In genomic region chr19:10230155-10230903, GRCh38 we compare ENCODE assay signal across 8 cellular contexts. TPM values are rescaled to one million over a fixed set of nuclear protein-coding genes. Genes with fewer than 3 reads are reported as not detected.
DNase-seq lines count a peak whose midpoint lies in the region; ATAC-seq, FAIRE-seq and TF ChIP-seq lines count a peak whose summit lies in the region.

No MANE protein-coding gene starts in this region.

- no peak overlapping the region for H2BK15ac ChIP-seq in H9 (ENCODE audit: low read depth, low read length)

- no peak overlapping the region for H2BK5ac ChIP-seq in H9 (ENCODE audit: insufficient read length, low read length)

- no peak overlapping the region; a peak in 1 of 7 replicates for H3K27ac Mint-ChIP-seq in H9
- peak overlapping the region; percentile 93 for H3K27ac Mint-ChIP-seq in T-helper 17 cell

- no peak overlapping the region for H3K4ac ChIP-seq in H9 (ENCODE audit: low read depth, low read length)

- H3K36me3 Mint-ChIP-seq in H9 (ENCODE audit: insufficient read depth in 1 of 3, low read depth in 3 of 3) = no peaks in the 10 kb centered on the region
- no peaks in the 10 kb centered on the region for H3K36me3 Mint-ChIP-seq in T-helper 17 cell (ENCODE audit: low read depth)

- H3K23ac ChIP-seq in H9 (ENCODE audit: insufficient read length, low read depth, low read length) = no peak overlapping the region

- no peaks in the 10 kb centered on the region for H3K36me3 ChIP-seq in K562 (ENCODE audit: control insufficient read depth, insufficient read depth, low read length)
- no peaks in the 10 kb centered on the region for H3K36me3 ChIP-seq in kidney (ENCODE audit: control insufficient read depth in 1 of 2, insufficient read depth in 2 of 2, low read length in 2 of 2)

- H3K27me3 Mint-ChIP-seq in H9 (ENCODE audit: low read depth) = no peaks in the 10 kb centered on the region; the same call in none of the 2 replicates
- no peaks in the 10 kb centered on the region for H3K27me3 Mint-ChIP-seq in T-helper 17 cell

- no peak overlapping the region for H2BK120ac ChIP-seq in H9 (ENCODE audit: low read depth, low read length, poor library complexity, severe bottlenecking)

- in situ Hi-C loops in K562 (cut with MboI) = no loop called here

- TF ChIP-seq RAD21 in A549 (conservative IDR thresholded peaks at IDR 0.05 in 1 of 2, IDR thresholded peaks at IDR 0.05 in 1 of 2) (no peak), K562 (CRISPR knock-in tag; conservative IDR thresholded peaks at IDR 0.05 in 1 of 2, IDR thresholded peaks at IDR 0.05 in 1 of 2) (no peak)

- POLR2A ChIA-PET in A549 (lab: Yijun Ruan, JAX) = no interaction called here
- POLR2A ChIA-PET in K562 (lab: Yijun Ruan, JAX) = interaction anchor here (0.6 kb wide), 1 partner anchor 14 kb away, joined by 5 read pairs; no protein-coding TSS in a partner anchor

- H3K14ac ChIP-seq in H9 (ENCODE audit: insufficient read depth, low read length) = peak overlapping the region; percentile 66; the same call in 1 of the 2 replicates

- H3T11ph ChIP-seq in H9 (ENCODE audit: low read length) = no peak overlapping the region

- no peak overlapping the region for H4K91ac ChIP-seq in H9 (ENCODE audit: insufficient read length, low read depth, low read length)

- peaks cover 13% of the 10 kb centered on the region for H3K23me2 ChIP-seq in H9 (ENCODE audit: insufficient read length, low read depth, low read length, poor library complexity, severe bottlenecking)

- no peak overlapping the region for H3K56ac ChIP-seq in H9 (ENCODE audit: insufficient read length, low read depth, low read length)

- H3K79me1 ChIP-seq in H9 (ENCODE audit: insufficient read depth, low read depth, low read length, poor library complexity, severe bottlenecking) = no peaks in the 10 kb centered on the region

- no peak overlapping the region for H2AK5ac ChIP-seq in H9 (ENCODE audit: insufficient read length, low read length)

- FAIRE-seq in A549 (lab: Jason Lieb, UNC) (no peak), K562 (lab: Jason Lieb, UNC) (no peak), kidney (lab: Jason Lieb, UNC) (no peak)

- H4K8ac ChIP-seq in H9 (replicated peaks; ENCODE audit: insufficient read length, low read depth, low read length) = no peak overlapping the region

- H3K9me3 Mint-ChIP-seq in H9 = no peaks in the 10 kb centered on the region

- CTCF ChIA-PET in A549 (lab: Yijun Ruan, JAX) = interaction anchor here (0.6 to 1.9 kb wide), 3 partner anchors 14 to 39 kb away, joined by 3 to 9 read pairs (median 3); no protein-coding TSS in a partner anchor
- CTCF ChIA-PET in K562 (lab: Yijun Ruan, JAX; ENCODE audit: low intra/inter-chr PET ratio) = interaction anchor here (1.1 kb wide), 1 partner anchor 159 kb away, joined by 3 read pairs; no protein-coding TSS in a partner anchor

- H3K18ac ChIP-seq in H9 (ENCODE audit: insufficient read length, low read depth, low read length) = peak overlapping the region; percentile 91

- TF ChIP-seq POLR2A in A549 (IDR thresholded peaks at IDR 0.05; ENCODE audit: low read length) (no peak), K562 (conservative IDR thresholded peaks at IDR 0.05) (no peak)

- H3K27me3 ChIP-seq in H9 (ENCODE audit: insufficient read depth, low read length) = no peaks in the 10 kb centered on the region
- H3K27me3 ChIP-seq in K562 (ENCODE audit: control insufficient read depth in 2 of 2, insufficient read depth in 2 of 2, low read length in 2 of 2) = no peaks in the 10 kb centered on the region

- H3K4me1 Mint-ChIP-seq in H9 = peaks cover 8 to 16% of the 10 kb centered on the region in 2 experiments
- peaks cover 24% of the 10 kb centered on the region for H3K4me1 Mint-ChIP-seq in T-helper 17 cell

- H3K4me3 ChIP-seq in A549 (peak overlapping the region; percentile 95), K562 (peak overlapping the region; percentile 91), kidney (ENCODE audit: low read length in 2 of 2) (peak overlapping the region; percentile 60 to 69)

- 0% methylated on average over 5 of the region's 72 CpGs for WGBS in A549 (ENCODE audit: missing lambda C conversion rate)
- no CpG with 5 or more reads among the region's 72 CpGs for WGBS in H9 (ENCODE audit: extremely low coverage, insufficient read length, low lambda C conversion rate)
- 4% methylated on average over 50 of the region's 72 CpGs for WGBS in K562 (ENCODE audit: insufficient coverage, low coverage, missing lambda C conversion rate)

- ATAC-seq in A549 (peak in 1 of 2 experiments; percentile 13; a peak in 1 of 6 replicates), T-helper 17 cell (peak; percentile 82), K562 (no peak), GM21717 (IDR thresholded peaks at IDR 0.05; ENCODE audit: unreplicated experiment) (no peak)

- no peak for DNase-seq in A549 (ENCODE audit: low read depth in 1 of 2, low spot score in 1 of 2)
- DNase-seq in H9 = peak; percentile 77
- peak; percentile 63 to 74 (median 64) for DNase-seq in T-helper 17 cell
- DNase-seq in K562 (ENCODE audit: extremely low read depth in 1 of 4, low spot score in 3 of 4) = peak in 2 of 4 experiments; percentile 71 to 72
- peak; percentile 85 for DNase-seq in kidney
- peak; percentile 63 to 72 for DNase-seq in stimulated activated CD4-positive, alpha-beta T cell treated with anti-CD3 and anti-CD28 coated beads, Interleukin-1b, Interleukin-23, amount 100 ng/mL, for 4 hours (ENCODE audit: low read depth in 2 of 2)
- no peak for DNase-seq in NCI-H1436 treated with DMSO at 0.1 percent for 48 hours (lab: John Stamatoyannopoulos, UW)

- BruUV-seq in K562 (replicated peaks; lab: Mats Ljungman, UMichigan) = TSS peak; percentile 51

- no peak overlapping the region for H2BK12ac ChIP-seq in H9 (ENCODE audit: insufficient read length, low read depth, low read length)

- no peaks in the 10 kb centered on the region for H4K20me1 ChIP-seq in H9 (ENCODE audit: control insufficient read depth, insufficient read depth, insufficient read length)
- 0 out of 2 replicates have a peak, but pooled peaks cover 4% of the 10 kb centered on the region for H4K20me1 ChIP-seq in K562 (replicated peaks; ENCODE audit: control insufficient read depth, insufficient read depth, low read length)

- H3K4me1 ChIP-seq in A549 (peaks cover 5% of the 10 kb centered on the region; the same call in 1 of the 3 replicates), H9 (ENCODE audit: insufficient read depth, low read length) (no peaks in the 10 kb centered on the region), K562 (replicated peaks in 1 of 2; ENCODE audit: control insufficient read depth in 2 of 2, insufficient read depth in 2 of 2, low read length in 2 of 2) (peaks cover 20 to 32% of the 10 kb centered on the region in 2 experiments; a peak in 4 of 5 replicates), kidney (ENCODE audit: control insufficient read depth in 1 of 2, insufficient read depth in 1 of 2, low read depth in 1 of 2, low read length in 2 of 2) (peaks cover 0 to 3% of the 10 kb centered on the region in 2 donors)

- H3K9ac ChIP-seq in H9 (ENCODE audit: extremely low read depth, insufficient read length, low read length) = peak overlapping the region; percentile 34
- H3K9ac ChIP-seq in K562 (ENCODE audit: insufficient read depth in 1 of 2, low read depth in 2 of 2, low read length in 2 of 2) = peak overlapping the region; percentile 77 to 98
- H3K9ac ChIP-seq in kidney (ENCODE audit: low read length in 2 of 2) = peak overlapping the region; percentile 69

- H3K79me2 ChIP-seq in H9 (ENCODE audit: insufficient read depth, low read length) = no peaks in the 10 kb centered on the region
- H3K79me2 ChIP-seq in K562 (ENCODE audit: control insufficient read depth, insufficient read depth, low read length) = peaks cover 17% of the 10 kb centered on the region

- TF ChIP-seq CTCF in A549 (IDR thresholded peaks at IDR 0.05) (no peak), H9 (conservative IDR thresholded peaks at IDR 0.05) (no peak), K562 (IDR thresholded peaks at IDR 0.05 in 2 of 3, conservative IDR thresholded peaks at IDR 0.05 in 1 of 3; ENCODE audit: insufficient read depth in 2 of 3, low read depth in 1 of 3, low read length in 3 of 3) (no peak), kidney (IDR thresholded peaks at IDR 0.05; ENCODE audit: borderline replicate concordance, extremely low read depth, insufficient read depth) (no peak)

- H3K4me2 ChIP-seq in A549 = peak overlapping the region; percentile 99
- H3K4me2 ChIP-seq in H9 (ENCODE audit: insufficient read depth, insufficient read length, low read length) = peak overlapping the region; percentile 69
- H3K4me2 ChIP-seq in K562 (ENCODE audit: insufficient read depth, low read length) = peak overlapping the region; percentile 81

- H2AFZ ChIP-seq in H9 (ENCODE audit: low read length) (no peak overlapping the region), K562 (ENCODE audit: low read depth, low read length) (peak overlapping the region; percentile 93)

- H3K9me3 ChIP-seq in A549 (no peaks in the 10 kb centered on the region), H9 (ENCODE audit: control insufficient read depth, low read depth, low read length) (no peaks in the 10 kb centered on the region), T-helper 17 cell (ENCODE audit: control insufficient read depth, low read length, poor library complexity, severe bottlenecking) (no peaks in the 10 kb centered on the region), K562 (replicated peaks; ENCODE audit: control insufficient read depth, insufficient read depth, low read depth, low read length) (no peaks in the 10 kb centered on the region), kidney (ENCODE audit: control insufficient read depth in 1 of 2, low read length in 2 of 2) (no peaks in the 10 kb centered on the region)

- H4K5ac ChIP-seq in H9 (ENCODE audit: insufficient read length, low read depth, low read length) = no peak overlapping the region

- peak overlapping the region; percentile 72 to 85 for H3K4me3 Mint-ChIP-seq in H9
- H3K4me3 Mint-ChIP-seq in T-helper 17 cell = peak overlapping the region; percentile 93

- TF ChIP-seq EP300 in A549 (IDR thresholded peaks at IDR 0.05) (no peak), K562 (IDR thresholded peaks at IDR 0.05; ENCODE audit: low read length) (no peak)

- H2BK20ac ChIP-seq in H9 (ENCODE audit: low read depth, low read length, poor library complexity, severe bottlenecking) = no peak overlapping the region

- H3K27ac ChIP-seq in A549 = peak overlapping the region; percentile 85 to 92
- no peak overlapping the region for H3K27ac ChIP-seq in H9 (ENCODE audit: insufficient read length, low read depth, low read length)
- H3K27ac ChIP-seq in K562 (ENCODE audit: extremely low read depth, low read depth, low read length) = peak overlapping the region; percentile 83
- peak overlapping the region; percentile 66 to 71 for H3K27ac ChIP-seq in kidney (ENCODE audit: low read depth in 2 of 2, low read length in 2 of 2)

- intact Hi-C loops in K562 (cut with micrococcal nuclease) (no loop called here), kidney (cut with DNase I) (no loop called here)

- no peaks in the 10 kb centered on the region for H3K9me1 ChIP-seq in K562 (ENCODE audit: control insufficient read depth, insufficient read depth, low read length)

RNA-seq across cellular contexts. Expression of gene S1PR2, which starts 0.8 kb away (rescaled TPM):
- polyA plus RNA-seq in A549 (2011; rRNA removed) (0.72 and 0.85 TPM in 2 replicates), A549 (2017; fragmentation: RNase III; extraction: RNeasy Plus Mini Kit Qiagen cat#74134 plus additional on column Dnase treatment) (0.87 to 0.96 TPM (median 0.93 TPM) in 3 replicates), K562 (2011; rRNA removed) (1.5 and 2.1 TPM in 2 replicates), K562 (2014; fragmentation: Illumina TruSeq; extraction: Trizol) (1.6 TPM in 2 replicates), K562 (2014; fragmentation: Nextera tagmentation; extraction: Ambion mirVana) (1 to 10 TPM; 1.9 to 2.2 TPM), K562 (2014; rRNA removed) (1.9 and 2.0 TPM in 2 replicates), kidney (ENCODE audit: insufficient read depth, low read depth, low replicate concordance) (1.5 TPM)
- polyA plus RNA-seq in A549 (2012; cell fraction: cytosol; rRNA removed) = 0.86 and 1.5 TPM in 2 replicates
- 0.95 and 1.4 TPM in 2 replicates for polyA plus RNA-seq in A549 (2012; cell fraction: nucleus; rRNA removed)
- 2.2 and 2.8 TPM in 2 replicates for polyA minus RNA-seq in A549 (2011; rRNA and poly(A)+ RNA removed)
- total RNA-seq in H9 (2021) (11.5 and 12.8 TPM in 2 replicates), T-helper 17 cell (10 to 100 TPM; 14.2 to 18.1 TPM), K562 (2014; rRNA removed) (2.0 and 2.5 TPM in 2 replicates), K562 (2014; rRNA removed; fragmentation: Illumina TruSeq; extraction: Trizol) (1.3 and 1.5 TPM in 2 replicates), K562 (2015; rRNA removed; fragmentation: Illumina TruSeq; extraction: Trizol) (1.9 and 2.0 TPM in 2 replicates), K562 (2021) (3.8 and 3.9 TPM in 2 replicates), kidney (6.3 TPM)
- 6.5 and 16.7 TPM in 2 replicates for total RNA-seq in K562 (2011; cell fraction: chromatin; rRNA removed; ENCODE audit: low replicate concordance)
- total RNA-seq in K562 (2011; cell fraction: nucleolus; rRNA removed) = 14.1 and 14.8 TPM in 2 replicates
- total RNA-seq in K562 (2011; cell fraction: nucleoplasm; rRNA removed) = 9.9 and 11.3 TPM in 2 replicates
- polyA plus RNA-seq in K562 (2011; cell fraction: cytosol; rRNA removed) = 2.7 and 4.7 TPM in 2 replicates
- 2.1 and 2.9 TPM in 2 replicates for polyA plus RNA-seq in K562 (2011; cell fraction: nucleus; rRNA removed)
- polyA plus RNA-seq in K562 (2012) = 1.1 and 1.2 TPM in 2 replicates
- polyA minus RNA-seq in K562 (2011; rRNA and poly(A)+ RNA removed) = 2.5 and 3.3 TPM in 2 replicates
- 3.3 and 3.4 TPM in 2 replicates for polyA minus RNA-seq in K562 (2011; cell fraction: cytosol; rRNA and poly(A)+ RNA removed)
- 1.6 and 2.2 TPM in 2 replicates for polyA minus RNA-seq in K562 (2011; cell fraction: nucleus; rRNA and poly(A)+ RNA removed)

RNA-seq across cellular contexts. Expression of gene MRPL4, which starts 21.7 kb away (rescaled TPM):
- polyA plus RNA-seq in A549 (2011; rRNA removed) = 25.9 and 26.4 TPM in 2 replicates
- polyA plus RNA-seq in A549 (2012; cell fraction: cytosol; rRNA removed) = 155 and 187 TPM in 2 replicates
- polyA plus RNA-seq in A549 (2012; cell fraction: nucleus; rRNA removed) = 156 and 201 TPM in 2 replicates
- 51.4 to 52.2 TPM (median 51.8 TPM) in 3 replicates for polyA plus RNA-seq in A549 (2017; fragmentation: RNase III; extraction: RNeasy Plus Mini Kit Qiagen cat#74134 plus additional on column Dnase treatment)
- 15.7 and 18.3 TPM in 2 replicates for polyA minus RNA-seq in A549 (2011; rRNA and poly(A)+ RNA removed)
- 96.7 and 99.3 TPM in 2 replicates for total RNA-seq in H9 (2021)
- total RNA-seq in T-helper 17 cell = 10 to 100 TPM; 33.8 to 44.2 TPM
- total RNA-seq in K562 (2011; cell fraction: chromatin; rRNA removed; ENCODE audit: low replicate concordance) = 75.4 and 154 TPM in 2 replicates
- total RNA-seq in K562 (2011; cell fraction: nucleolus; rRNA removed) = 118 and 119 TPM in 2 replicates
- 109 and 125 TPM in 2 replicates for total RNA-seq in K562 (2011; cell fraction: nucleoplasm; rRNA removed)
- 239 and 297 TPM in 2 replicates for total RNA-seq in K562 (2014; rRNA removed)
- total RNA-seq in K562 (2014; rRNA removed; fragmentation: Illumina TruSeq; extraction: Trizol) = 12.3 and 20.8 TPM in 2 replicates
- 64.9 and 69.9 TPM in 2 replicates for total RNA-seq in K562 (2015; rRNA removed; fragmentation: Illumina TruSeq; extraction: Trizol)
- 198 and 204 TPM in 2 replicates for total RNA-seq in K562 (2021)
- polyA plus RNA-seq in K562 (2011; rRNA removed) = 44.2 and 64.0 TPM in 2 replicates
- 115 and 258 TPM in 2 replicates for polyA plus RNA-seq in K562 (2011; cell fraction: cytosol; rRNA removed)
- polyA plus RNA-seq in K562 (2011; cell fraction: nucleus; rRNA removed) = 132 and 192 TPM in 2 replicates
- 125 and 156 TPM in 2 replicates for polyA plus RNA-seq in K562 (2012)
- 71.2 and 153 TPM in 2 replicates for polyA plus RNA-seq in K562 (2014; fragmentation: Illumina TruSeq; extraction: Trizol)
- polyA plus RNA-seq in K562 (2014; fragmentation: Nextera tagmentation; extraction: Ambion mirVana) = 1 to 10 TPM; 1.4 to 5.0 TPM
- polyA plus RNA-seq in K562 (2014; rRNA removed) = 178 and 184 TPM in 2 replicates
- 17.9 and 18.5 TPM in 2 replicates for polyA minus RNA-seq in K562 (2011; rRNA and poly(A)+ RNA removed)
- polyA minus RNA-seq in K562 (2011; cell fraction: cytosol; rRNA and poly(A)+ RNA removed) = 40.0 and 52.5 TPM in 2 replicates
- 25.0 and 33.0 TPM in 2 replicates for polyA minus RNA-seq in K562 (2011; cell fraction: nucleus; rRNA and poly(A)+ RNA removed)
- total RNA-seq in kidney = 44.8 TPM
- polyA plus RNA-seq in kidney (ENCODE audit: insufficient read depth, low read depth, low replicate concordance) = 102 TPM

RNA-seq across cellular contexts. Expression of gene DNMT1, which starts 35.6 kb away (rescaled TPM):
- 85.2 and 86.2 TPM in 2 replicates for polyA plus RNA-seq in A549 (2011; rRNA removed)
- 71.1 and 74.6 TPM in 2 replicates for polyA plus RNA-seq in A549 (2012; cell fraction: cytosol; rRNA removed)
- 248 and 288 TPM in 2 replicates for polyA plus RNA-seq in A549 (2012; cell fraction: nucleus; rRNA removed)
- polyA plus RNA-seq in A549 (2017; fragmentation: RNase III; extraction: RNeasy Plus Mini Kit Qiagen cat#74134 plus additional on column Dnase treatment) = 85.2 to 90.5 TPM (median 86.3 TPM) in 3 replicates
- polyA minus RNA-seq in A549 (2011; rRNA and poly(A)+ RNA removed) = 61.2 and 93.2 TPM in 2 replicates
- 206 and 227 TPM in 2 replicates for total RNA-seq in H9 (2021)
- total RNA-seq in T-helper 17 cell = 100 to 1,000 TPM; 204 to 229 TPM
- total RNA-seq in K562 (2011; cell fraction: chromatin; rRNA removed; ENCODE audit: low replicate concordance) = 743 and 899 TPM in 2 replicates
- 373 and 377 TPM in 2 replicates for total RNA-seq in K562 (2011; cell fraction: nucleolus; rRNA removed)
- total RNA-seq in K562 (2011; cell fraction: nucleoplasm; rRNA removed) = 405 and 438 TPM in 2 replicates
- total RNA-seq in K562 (2014; rRNA removed) = 121 and 133 TPM in 2 replicates
- total RNA-seq in K562 (2014; rRNA removed; fragmentation: Illumina TruSeq; extraction: Trizol) = 104 and 131 TPM in 2 replicates
- 80.1 and 84.8 TPM in 2 replicates for total RNA-seq in K562 (2015; rRNA removed; fragmentation: Illumina TruSeq; extraction: Trizol)
- 261 and 271 TPM in 2 replicates for total RNA-seq in K562 (2021)
- polyA plus RNA-seq in K562 (2011; rRNA removed) = 88.6 and 150 TPM in 2 replicates
- polyA plus RNA-seq in K562 (2011; cell fraction: cytosol; rRNA removed) = 48.0 and 61.3 TPM in 2 replicates
- 345 and 363 TPM in 2 replicates for polyA plus RNA-seq in K562 (2011; cell fraction: nucleus; rRNA removed)
- polyA plus RNA-seq in K562 (2012) = 147 and 255 TPM in 2 replicates
- 163 and 181 TPM in 2 replicates for polyA plus RNA-seq in K562 (2014; fragmentation: Illumina TruSeq; extraction: Trizol)
- 100 to 1,000 TPM in 1 of 2 experiments, 10 to 100 TPM in 1; 95.0 to 159 TPM for polyA plus RNA-seq in K562 (2014; fragmentation: Nextera tagmentation; extraction: Ambion mirVana)
- 111 and 126 TPM in 2 replicates for polyA plus RNA-seq in K562 (2014; rRNA removed)
- 116 and 118 TPM in 2 replicates for polyA minus RNA-seq in K562 (2011; rRNA and poly(A)+ RNA removed)
- polyA minus RNA-seq in K562 (2011; cell fraction: cytosol; rRNA and poly(A)+ RNA removed) = 97.3 and 133 TPM in 2 replicates
- 89.7 and 106 TPM in 2 replicates for polyA minus RNA-seq in K562 (2011; cell fraction: nucleus; rRNA and poly(A)+ RNA removed)
- total RNA-seq in kidney = 64.6 TPM
- polyA plus RNA-seq in kidney (ENCODE audit: insufficient read depth, low read depth, low replicate concordance) = 15.3 TPM

RNA-seq across cellular contexts. Expression of gene ICAM1, which starts 40.6 kb away (rescaled TPM):
- 1.4 and 3.5 TPM in 2 replicates for polyA plus RNA-seq in A549 (2011; rRNA removed)
- 0.40 and 0.66 TPM in 2 replicates for polyA plus RNA-seq in A549 (2012; cell fraction: cytosol; rRNA removed)
- 1.3 TPM in 2 replicates for polyA plus RNA-seq in A549 (2012; cell fraction: nucleus; rRNA removed)
- 1.2 to 2.6 TPM (median 1.5 TPM) in 3 replicates for polyA plus RNA-seq in A549 (2017; fragmentation: RNase III; extraction: RNeasy Plus Mini Kit Qiagen cat#74134 plus additional on column Dnase treatment)
- polyA minus RNA-seq in A549 (2011; rRNA and poly(A)+ RNA removed) = 2.1 and 4.4 TPM in 2 replicates
- 2.1 and 2.3 TPM in 2 replicates for total RNA-seq in H9 (2021)
- 10 to 100 TPM; 18.7 to 28.1 TPM for total RNA-seq in T-helper 17 cell
- total RNA-seq in K562 (2011; cell fraction: chromatin; rRNA removed; ENCODE audit: low replicate concordance) = 41.5 and 107 TPM in 2 replicates
- 83.4 and 99.6 TPM in 2 replicates for total RNA-seq in K562 (2011; cell fraction: nucleolus; rRNA removed)
- total RNA-seq in K562 (2011; cell fraction: nucleoplasm; rRNA removed) = 76.3 and 76.6 TPM in 2 replicates
- 17.4 and 26.0 TPM in 2 replicates for total RNA-seq in K562 (2014; rRNA removed)
- total RNA-seq in K562 (2014; rRNA removed; fragmentation: Illumina TruSeq; extraction: Trizol) = 11.9 and 12.1 TPM in 2 replicates
- 23.6 and 24.1 TPM in 2 replicates for total RNA-seq in K562 (2015; rRNA removed; fragmentation: Illumina TruSeq; extraction: Trizol)
- total RNA-seq in K562 (2021) = 22.3 and 22.6 TPM in 2 replicates
- polyA plus RNA-seq in K562 (2011; rRNA removed) = 13.1 and 21.4 TPM in 2 replicates
- polyA plus RNA-seq in K562 (2011; cell fraction: cytosol; rRNA removed) = 20.2 and 23.1 TPM in 2 replicates
- polyA plus RNA-seq in K562 (2011; cell fraction: nucleus; rRNA removed) = 17.5 and 30.7 TPM in 2 replicates
- 22.4 and 63.2 TPM in 2 replicates for polyA plus RNA-seq in K562 (2012)
- polyA plus RNA-seq in K562 (2014; fragmentation: Illumina TruSeq; extraction: Trizol) = 24.4 and 29.9 TPM in 2 replicates
- polyA plus RNA-seq in K562 (2014; fragmentation: Nextera tagmentation; extraction: Ambion mirVana) = 1 to 10 TPM; 2.3 to 2.4 TPM
- polyA plus RNA-seq in K562 (2014; rRNA removed) = 13.4 TPM in 2 replicates
- polyA minus RNA-seq in K562 (2011; rRNA and poly(A)+ RNA removed) = 19.6 and 21.5 TPM in 2 replicates
- 21.5 and 23.8 TPM in 2 replicates for polyA minus RNA-seq in K562 (2011; cell fraction: cytosol; rRNA and poly(A)+ RNA removed)
- 13.8 and 17.4 TPM in 2 replicates for polyA minus RNA-seq in K562 (2011; cell fraction: nucleus; rRNA and poly(A)+ RNA removed)
- 50.3 TPM for total RNA-seq in kidney
- polyA plus RNA-seq in kidney (ENCODE audit: insufficient read depth, low read depth, low replicate concordance) = 16.3 TPM

RNA-seq across cellular contexts. Expression of gene ICAM4, which starts 56.4 kb away (rescaled TPM):
- polyA plus RNA-seq in A549 (2011; rRNA removed) = not detected in 2 replicates
- not detected in 2 replicates for polyA plus RNA-seq in A549 (2012; cell fraction: cytosol; rRNA removed)
- 0.04 TPM in 1 of 2 replicates, not detected in the other for polyA plus RNA-seq in A549 (2012; cell fraction: nucleus; rRNA removed)
- not detected in 3 replicates for polyA plus RNA-seq in A549 (2017; fragmentation: RNase III; extraction: RNeasy Plus Mini Kit Qiagen cat#74134 plus additional on column Dnase treatment)
- polyA minus RNA-seq in A549 (2011; rRNA and poly(A)+ RNA removed) = not detected in 2 replicates
- total RNA-seq in H9 (2021) = 1.1 TPM in 2 replicates
- 1 to 10 TPM in 1 of 2 donors, under 1 TPM in 1; 0.94 to 1.6 TPM for total RNA-seq in T-helper 17 cell
- total RNA-seq in K562 (2011; cell fraction: chromatin; rRNA removed; ENCODE audit: low replicate concordance) = 14.7 and 49.5 TPM in 2 replicates
- total RNA-seq in K562 (2011; cell fraction: nucleolus; rRNA removed) = 93.9 and 101 TPM in 2 replicates
- 52.0 and 56.5 TPM in 2 replicates for total RNA-seq in K562 (2011; cell fraction: nucleoplasm; rRNA removed)
- 86.1 and 93.8 TPM in 2 replicates for total RNA-seq in K562 (2014; rRNA removed)
- 18.9 and 20.3 TPM in 2 replicates for total RNA-seq in K562 (2014; rRNA removed; fragmentation: Illumina TruSeq; extraction: Trizol)
- 42.0 and 43.4 TPM in 2 replicates for total RNA-seq in K562 (2015; rRNA removed; fragmentation: Illumina TruSeq; extraction: Trizol)
- total RNA-seq in K562 (2021) = 62.6 and 65.5 TPM in 2 replicates
- 29.5 and 34.4 TPM in 2 replicates for polyA plus RNA-seq in K562 (2011; rRNA removed)
- polyA plus RNA-seq in K562 (2011; cell fraction: cytosol; rRNA removed) = 49.4 and 120 TPM in 2 replicates
- polyA plus RNA-seq in K562 (2011; cell fraction: nucleus; rRNA removed) = 11.2 and 16.0 TPM in 2 replicates
- polyA plus RNA-seq in K562 (2012) = 69.5 and 104 TPM in 2 replicates
- polyA plus RNA-seq in K562 (2014; fragmentation: Illumina TruSeq; extraction: Trizol) = 21.0 and 45.3 TPM in 2 replicates
- polyA plus RNA-seq in K562 (2014; fragmentation: Nextera tagmentation; extraction: Ambion mirVana) = 10 to 100 TPM; 14.1 to 29.6 TPM
- 83.8 and 96.6 TPM in 2 replicates for polyA plus RNA-seq in K562 (2014; rRNA removed)
- polyA minus RNA-seq in K562 (2011; rRNA and poly(A)+ RNA removed) = 5.9 and 9.1 TPM in 2 replicates
- 18.7 and 19.2 TPM in 2 replicates for polyA minus RNA-seq in K562 (2011; cell fraction: cytosol; rRNA and poly(A)+ RNA removed)
- polyA minus RNA-seq in K562 (2011; cell fraction: nucleus; rRNA and poly(A)+ RNA removed) = 13.2 and 16.6 TPM in 2 replicates
- 0.85 TPM for total RNA-seq in kidney
- 1.1 TPM for polyA plus RNA-seq in kidney (ENCODE audit: insufficient read depth, low read depth, low replicate concordance)

Comparison
In these comparisons a context has a peak if more than half of its experiments do, and no peak if none do; other contexts are left out.
1. DNase-seq: peak in H9 (single experiment), T-helper 17 cell (3 of 3), kidney (single experiment) and stimulated activated CD4-positive, alpha-beta T cell treated with anti-CD3 and anti-CD28 coated beads, Interleukin-1b, Interleukin-23, amount 100 ng/mL, for 4 hours (2 of 2); none in A549 (0 of 2) and NCI-H1436 treated with DMSO at 0.1 percent for 48 hours (single experiment).
2. H3K9ac ChIP-seq: peak in every context shown above with its lines; median percentile 88 in K562; 69 in kidney; 34 in H9.
3. Of the 35 proteins assayed by ChIP-seq in both K562 and A549: peak only in K562: CHD2, HDAC2, MAX and MYC; only in A549: none; in both: none; in neither: 30; mixed calls (peak in some experiments, not most) for 1.
4. Peak in every context shown above with its lines, with median percentiles within 50 percentile points of each other: H3K4me2 ChIP-seq and H3K4me3 ChIP-seq.